Comparison of ENCODE assay signal across 12 cellular contexts in the genomic region with DNA sequence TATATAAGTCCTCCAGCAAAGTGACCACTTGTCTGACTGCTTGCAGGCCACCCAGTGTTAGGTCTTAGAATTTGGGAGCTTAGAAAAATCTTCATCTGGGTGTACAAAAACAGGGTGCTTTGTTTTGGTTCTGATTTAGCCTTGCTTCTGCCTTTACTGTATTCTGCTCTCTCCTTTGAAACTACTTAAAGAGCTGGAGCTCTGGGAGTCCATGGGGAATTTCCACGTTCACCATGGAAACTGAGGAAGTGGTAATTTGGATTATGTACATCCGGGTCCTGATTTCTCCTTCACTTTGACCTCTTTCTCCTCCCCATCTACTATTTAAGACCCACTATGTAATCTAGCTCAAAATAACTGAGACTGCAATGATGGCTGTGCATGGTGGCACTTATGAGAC.
"Had no signal": no experiment of that assay in that cellular context is flagged by ENCODE, and none has a peak within 500 bp of the region (broad histone marks: within the 10 kb centered on the region; RNA-seq: fewer than 3 reads in every experiment).

No MANE protein-coding gene starts in this region.

- H3K4me3 ChIP-seq: cardiac muscle cell, lower lobe of right lung, right lobe of liver, stomach had no signal

- H3K27ac ChIP-seq: cardiac muscle cell, epithelial cell of prostate, foreskin keratinocyte, lower lobe of right lung, right lobe of liver, stomach, VCaP had no signal

- H3K9me3 Mint-ChIP-seq: activated naive CD8-positive, alpha-beta T cell treated with anti-CD3 and anti-CD28 coated beads, Interleukin-2, amount 10 ng/mL, durations not matched to agents 7 days and 5 days; effector memory CD8-positive, alpha-beta T cell; mesothelial cell of epicardium; neural crest cell had no signal

- H3K4me1 ChIP-seq: foreskin keratinocyte had no signal

- H3K4me3 Mint-ChIP-seq: activated naive CD8-positive, alpha-beta T cell treated with anti-CD3 and anti-CD28 coated beads, Interleukin-2, amount 10 ng/mL, durations not matched to agents 7 days and 5 days; effector memory CD8-positive, alpha-beta T cell; neural crest cell had no signal

- H3K36me3 ChIP-seq: cardiac muscle cell, lower lobe of right lung, right lobe of liver, stomach had no signal

- H3K9me3 ChIP-seq: lower lobe of right lung, right lobe of liver, stomach had no signal

- DNase-seq: islet precursor cell, lower lobe of right lung, right lobe of liver had no signal

- H3K27me3 ChIP-seq: cardiac muscle cell, foreskin keratinocyte, right lobe of liver, stomach had no signal

- H3K4me1 Mint-ChIP-seq: neural crest cell had no signal

- H3K27ac Mint-ChIP-seq: activated naive CD8-positive, alpha-beta T cell treated with anti-CD3 and anti-CD28 coated beads, Interleukin-2, amount 10 ng/mL, durations not matched to agents 7 days and 5 days; effector memory CD8-positive, alpha-beta T cell had no signal

- H3K36me3 Mint-ChIP-seq: activated naive CD8-positive, alpha-beta T cell treated with anti-CD3 and anti-CD28 coated beads, Interleukin-2, amount 10 ng/mL, durations not matched to agents 7 days and 5 days; mesothelial cell of epicardium had no signal

- H3K27me3 Mint-ChIP-seq: effector memory CD8-positive, alpha-beta T cell had no signal
